ENCODE assay signal across 10 cellular contexts in genomic region chr2:230000118-230000841, GRCh38.
DNase-seq lines count a peak whose midpoint lies in the region; ATAC-seq and TF ChIP-seq lines count a peak whose summit lies in the region.
"Had no signal": no experiment of that assay in that cellular context is flagged by ENCODE, and none has a peak within 500 bp of the region (broad histone marks: within the 10 kb centered on the region; RNA-seq: fewer than 3 reads in every experiment).

No MANE protein-coding gene starts in this region.

- intact Hi-C loops in activated naive CD4-positive, alpha-beta T cell treated with anti-CD3 and anti-CD28 coated beads for 36 hours (cut with micrococcal nuclease), result loop anchor here (10.0 kb wide), 1 partner anchor 715 kb away; the partner anchor contains the start of gene CAB39

- no peaks in the 10 kb centered on the region for H3K9me3 Mint-ChIP-seq in activated naive CD4-positive, alpha-beta T cell treated with anti-CD3 and anti-CD28 coated beads for 36 hours
- H3K9me3 Mint-ChIP-seq in stimulated activated naive B cell treated with anti-CD40 and anti-IgM and Interleukin-4, amounts not matched to agents 10 μg/mL and 1 μg/mL and 100 μg/mL, for 72 hours, result no peaks in the 10 kb centered on the region

- POLR2A ChIA-PET in HEK293T (lab: Yijun Ruan, JAX), result no interaction called here

- no peaks in the 10 kb centered on the region for H3K36me3 Mint-ChIP-seq in activated naive CD4-positive, alpha-beta T cell treated with anti-CD3 and anti-CD28 coated beads for 36 hours (ENCODE audit: low read depth)
- H3K36me3 Mint-ChIP-seq in stimulated activated naive B cell treated with anti-CD40 and anti-IgM and Interleukin-4, amounts not matched to agents 10 μg/mL and 1 μg/mL and 100 μg/mL, for 72 hours, result peaks cover 0 to 2% of the 10 kb centered on the region in 2 donors

- no peak overlapping the region for H3K27ac Mint-ChIP-seq in activated naive CD4-positive, alpha-beta T cell treated with anti-CD3 and anti-CD28 coated beads for 36 hours
- H3K27ac Mint-ChIP-seq in stimulated activated naive B cell treated with anti-CD40 and anti-IgM and Interleukin-4, amounts not matched to agents 10 μg/mL and 1 μg/mL and 100 μg/mL, for 72 hours, result no peak overlapping the region

- CTCF ChIA-PET in activated naive CD4-positive, alpha-beta T cell treated with anti-CD3 and anti-CD28 coated beads for 36 hours (lab: Charles Lee), result no interaction called here
- CTCF ChIA-PET in HEK293T (lab: Yijun Ruan, JAX), result no interaction called here

- no peaks in the 10 kb centered on the region for H3K27me3 Mint-ChIP-seq in activated naive CD4-positive, alpha-beta T cell treated with anti-CD3 and anti-CD28 coated beads for 36 hours (ENCODE audit: low read depth)
- no peaks in the 10 kb centered on the region for H3K27me3 Mint-ChIP-seq in stimulated activated naive B cell treated with anti-CD40 and anti-IgM and Interleukin-4, amounts not matched to agents 10 μg/mL and 1 μg/mL and 100 μg/mL, for 72 hours

- peaks cover 3% of the 10 kb centered on the region for H3K4me1 Mint-ChIP-seq in activated naive CD4-positive, alpha-beta T cell treated with anti-CD3 and anti-CD28 coated beads for 36 hours (ENCODE audit: low read depth)
- H3K4me1 Mint-ChIP-seq in stimulated activated naive B cell treated with anti-CD40 and anti-IgM and Interleukin-4, amounts not matched to agents 10 μg/mL and 1 μg/mL and 100 μg/mL, for 72 hours, result peaks cover 4 to 7% of the 10 kb centered on the region in 2 donors

- ATAC-seq in HG02571 (IDR thresholded peaks at IDR 0.05; ENCODE audit: unreplicated experiment), result peak; percentile 83
- peak; percentile 97 for ATAC-seq in HG03442 (IDR thresholded peaks at IDR 0.05; ENCODE audit: unreplicated experiment)
- ATAC-seq in stimulated activated naive B cell treated with anti-CD40 and anti-IgM and Interleukin-4, amounts not matched to agents 10 μg/mL and 1 μg/mL and 100 μg/mL, for 72 hours (replicated peaks), result peak; percentile 87 to 96
- ATAC-seq: right cardiac atrium had no signal

- peak; percentile 11 for DNase-seq in activated naive CD4-positive, alpha-beta T cell treated with anti-CD3 and anti-CD28 coated beads for 36 hours
- no peak for DNase-seq in activated naive CD4-positive, alpha-beta T cell treated with anti-CD3 and anti-CD28 coated beads, Interleukin-2, amount 50 U/mL, for 16 hours
- DNase-seq in stimulated activated naive B cell treated with anti-CD40 and anti-IgM and Interleukin-4, amounts not matched to agents 10 μg/mL and 1 μg/mL and 100 μg/mL, for 72 hours, result peak; percentile 9
- DNase-seq in iPS-NIHi7 (ENCODE audit: extremely low spot score), result no peak
- DNase-seq in NOMO-1 treated with DMSO at 0.1 percent for 48 hours (lab: John Stamatoyannopoulos, UW; ENCODE audit: unreplicated experiment), result no peak
- no peak for DNase-seq in HEK293T (ENCODE audit: extremely low spot score)
- DNase-seq: NK-92 treated with Interleukin-12 subunit alpha and Interleukin-12 subunit beta, amount 100 ng/mL, for 24 hours; right cardiac atrium had no signal

- H3K4me3 Mint-ChIP-seq in activated naive CD4-positive, alpha-beta T cell treated with anti-CD3 and anti-CD28 coated beads for 36 hours, result no peak overlapping the region
- H3K4me3 Mint-ChIP-seq in stimulated activated naive B cell treated with anti-CD40 and anti-IgM and Interleukin-4, amounts not matched to agents 10 μg/mL and 1 μg/mL and 100 μg/mL, for 72 hours, result peak overlapping the region in 1 of 2 donors; percentile 8

TF ChIP-seq in HEK293T, 16 proteins besides CTCF, POLR2A, EP300 and RAD21:
- TF ChIP-seq TARDBP (IDR thresholded peaks at IDR 0.05), result no peak
- no peak for TF ChIP-seq SP1 (IDR thresholded peaks at IDR 0.05)

Comparison
In these comparisons a context has a peak if more than half of its experiments do, and no peak if none do; other contexts are left out.
1. DNase-seq: peak in activated naive CD4-positive, alpha-beta T cell treated with anti-CD3 and anti-CD28 coated beads for 36 hours (single experiment) and stimulated activated naive B cell treated with anti-CD40 and anti-IgM and Interleukin-4, amounts not matched to agents 10 μg/mL and 1 μg/mL and 100 μg/mL, for 72 hours (single experiment); none in activated naive CD4-positive, alpha-beta T cell treated with anti-CD3 and anti-CD28 coated beads, Interleukin-2, amount 50 U/mL, for 16 hours (single experiment), iPS-NIHi7 (single experiment), NOMO-1 treated with DMSO at 0.1 percent for 48 hours (single experiment) and HEK293T (single experiment).
2. Peak in every context shown above with its lines, with median percentiles within 50 percentile points of each other: ATAC-seq.